In genomic region chr7:138943061-138943460, GRCh38 we compare ENCODE assay signal across 27 cellular contexts. TPM values are rescaled to one million over a fixed set of nuclear protein-coding genes. Genes with fewer than 3 reads are reported as not detected.
"Had no signal": no experiment of that assay in that cellular context is flagged by ENCODE, and none has a peak within 500 bp of the region (broad histone marks: within the 10 kb centered on the region; RNA-seq: fewer than 3 reads in every experiment).

No MANE protein-coding gene starts in this region.

- H3K9me3 Mint-ChIP-seq: activated T-cell treated with anti-CD3 and anti-CD28 coated beads, Interleukin-2, amount 50 U/mL, for 72 hours; naive thymus-derived CD8-positive, alpha-beta T cell; neural progenitor cell; stimulated activated memory B cell treated with anti-CD40 and anti-IgM and Interleukin-4, amounts not matched to agents 10 μg/mL and 1 μg/mL and 100 μg/mL, for 72 hours; stimulated activated naive CD8-positive, alpha-beta T cell treated with anti-CD3 and anti-CD28 coated beads, Interleukin-15, amount 100 ng/mL, for 72 hours; T-helper 2 cell treated with Interferon-gamma antibody and Interleukin-4, amounts not matched to agents 5 μg/mL and 100 μg/mL, for 36 hours had no signal

- H3K4me3 ChIP-seq: colonic mucosa, gastrocnemius medialis, hepatocyte, neural progenitor cell, skin epidermis, upper lobe of right lung had no signal

- H3K9ac ChIP-seq: neural progenitor cell had no signal

- H3K9me3 ChIP-seq: colonic mucosa, gastrocnemius medialis, upper lobe of right lung had no signal

- H3K27me3 ChIP-seq: colonic mucosa, gastrocnemius medialis, hepatocyte, neural progenitor cell, upper lobe of right lung had no signal

- H3K4me1 ChIP-seq: colonic mucosa, gastrocnemius medialis, upper lobe of right lung had no signal

- H2AFZ ChIP-seq: hepatocyte, neural progenitor cell had no signal

- ATAC-seq: activated T-cell treated with anti-CD3 and anti-CD28 coated beads, Interleukin-2, amount 50 U/mL, for 72 hours; gastrocnemius medialis; left colon; naive thymus-derived CD8-positive, alpha-beta T cell; sciatic nerve; stimulated activated memory B cell treated with anti-CD40 and anti-IgM and Interleukin-4, amounts not matched to agents 10 μg/mL and 1 μg/mL and 100 μg/mL, for 72 hours; stimulated activated naive CD8-positive, alpha-beta T cell treated with anti-CD3 and anti-CD28 coated beads, Interleukin-15, amount 100 ng/mL, for 72 hours; upper lobe of right lung had no signal

- H3K36me3 ChIP-seq: colonic mucosa, gastrocnemius medialis, neural progenitor cell, upper lobe of right lung had no signal

- H3K4me2 ChIP-seq: hepatocyte, neural progenitor cell had no signal

- H3K4me3 Mint-ChIP-seq: activated naive CD8-positive, alpha-beta T cell; activated T-cell treated with anti-CD3 and anti-CD28 coated beads, Interleukin-2, amount 50 U/mL, for 72 hours; naive thymus-derived CD8-positive, alpha-beta T cell; neural progenitor cell; stimulated activated memory B cell treated with anti-CD40 and anti-IgM and Interleukin-4, amounts not matched to agents 10 μg/mL and 1 μg/mL and 100 μg/mL, for 72 hours; stimulated activated naive CD8-positive, alpha-beta T cell treated with anti-CD3 and anti-CD28 coated beads, Interleukin-15, amount 100 ng/mL, for 72 hours; T-helper 2 cell treated with Interferon-gamma antibody and Interleukin-4, amounts not matched to agents 5 μg/mL and 100 μg/mL, for 36 hours had no signal

- H3K27me3 Mint-ChIP-seq: activated naive CD8-positive, alpha-beta T cell; naive thymus-derived CD8-positive, alpha-beta T cell; stimulated activated naive CD8-positive, alpha-beta T cell treated with anti-CD3 and anti-CD28 coated beads, Interleukin-15, amount 100 ng/mL, for 72 hours had no signal

- H3K4me1 Mint-ChIP-seq: naive thymus-derived CD8-positive, alpha-beta T cell; stimulated activated memory B cell treated with anti-CD40 and anti-IgM and Interleukin-4, amounts not matched to agents 10 μg/mL and 1 μg/mL and 100 μg/mL, for 72 hours had no signal

- FAIRE-seq: kidney had no signal

- H3K27ac ChIP-seq: colonic mucosa, gastrocnemius medialis, hepatocyte, neural progenitor cell, skin epidermis, upper lobe of right lung had no signal

- H3K36me3 Mint-ChIP-seq: activated naive CD8-positive, alpha-beta T cell; naive thymus-derived CD8-positive, alpha-beta T cell; stimulated activated memory B cell treated with anti-CD40 and anti-IgM and Interleukin-4, amounts not matched to agents 10 μg/mL and 1 μg/mL and 100 μg/mL, for 72 hours had no signal

- DNase-seq: activated CD4-positive, alpha-beta T cell treated with anti-CD3 and anti-CD28 coated beads for 4 hours; activated CD4-positive, alpha-beta T cell treated with anti-CD3 and anti-CD28 coated beads, Interleukin-2, amount 50 U/mL, for 4 hours; activated naive CD4-positive, alpha-beta T cell treated with Interleukin-2 at 50 U/mL for 16 hours; activated T-cell treated with anti-CD3 and anti-CD28 coated beads for 4 hours; activated T-cell treated with anti-CD3 and anti-CD28 coated beads, Interleukin-2, amount 50 U/mL, for 72 hours; cerebellar nuclear complex; colonic mucosa; dorsolateral prefrontal cortex; effector memory CD4-positive, alpha-beta T cell; gastrocnemius medialis; left colon; mammary epithelial cell; naive thymus-derived CD8-positive, alpha-beta T cell; retina; stimulated activated CD4-positive, alpha-beta T cell treated with anti-CD3 and anti-CD28 coated beads, Interleukin-12 subunit alpha, Interleukin-12 subunit beta, amount 100 ng/mL, for 4 hours; stimulated activated CD4-positive, alpha-beta T cell treated with anti-CD3 and anti-CD28 coated beads, Interleukin-4, amount 100 ng/mL, for 24 hours; stimulated activated naive CD8-positive, alpha-beta T cell treated with anti-CD3 and anti-CD28 coated beads, Interleukin-15, amount 100 ng/mL, for 72 hours; T-helper 1 cell; upper lobe of right lung had no signal

- H3K27ac Mint-ChIP-seq: activated naive CD8-positive, alpha-beta T cell; activated T-cell treated with anti-CD3 and anti-CD28 coated beads, Interleukin-2, amount 50 U/mL, for 72 hours; naive thymus-derived CD8-positive, alpha-beta T cell; neural progenitor cell; stimulated activated memory B cell treated with anti-CD40 and anti-IgM and Interleukin-4, amounts not matched to agents 10 μg/mL and 1 μg/mL and 100 μg/mL, for 72 hours; T-helper 2 cell treated with Interferon-gamma antibody and Interleukin-4, amounts not matched to agents 5 μg/mL and 100 μg/mL, for 36 hours had no signal

RNA-seq across cellular contexts. Expression of gene KIAA1549, which starts 38.1 kb away (rescaled TPM):
- polyA plus RNA-seq: naive thymus-derived CD8-positive, alpha-beta T cell had no signal
